Comparison of ENCODE assay signal across 8 cellular contexts in genomic region chr9:91131433-91131839, GRCh38.
DNase-seq lines count a peak whose midpoint lies in the region; ATAC-seq and TF ChIP-seq lines count a peak whose summit lies in the region.

No MANE protein-coding gene starts in this region.

- H3K79me2 ChIP-seq in fibroblast of lung (ENCODE audit: control insufficient read depth, insufficient read depth, low read length), result no peaks in the 10 kb centered on the region

- peak overlapping the region; percentile 96 for H3K27ac ChIP-seq in fibroblast of lung (ENCODE audit: insufficient read depth, low read length)

- no peaks in the 10 kb centered on the region for H3K9me3 ChIP-seq in fibroblast of lung (ENCODE audit: control insufficient read depth, insufficient read depth, low read depth, low read length)

- peaks cover 12% of the 10 kb centered on the region for H3K27me3 Mint-ChIP-seq in nephron progenitor cell (ENCODE audit: low read depth, poor library complexity)

- peaks cover 15% of the 10 kb centered on the region for H3K4me1 ChIP-seq in fibroblast of lung (ENCODE audit: control insufficient read depth, extremely low read depth, insufficient read depth, low read length)

- H3K36me3 ChIP-seq in fibroblast of lung (ENCODE audit: control insufficient read depth, insufficient read depth, low read length), result no peaks in the 10 kb centered on the region

- H3K9me3 Mint-ChIP-seq in nephron progenitor cell, result peaks cover 7% of the 10 kb centered on the region

- H3K4me2 ChIP-seq in fibroblast of lung (ENCODE audit: extremely low read depth, insufficient read depth, low read length), result peak overlapping the region; percentile 66

- peak overlapping the region; percentile 48 for H3K9ac ChIP-seq in fibroblast of lung (ENCODE audit: insufficient read depth, low read length)

- DNase-seq in CD1c-positive myeloid dendritic cell (ENCODE audit: extremely low spot score) (peak; percentile 62), fibroblast of lung (ENCODE audit: low read depth in 2 of 2) (peak; percentile 96 to 100), nephron progenitor cell (no peak), NCI-H2171 (lab: John Stamatoyannopoulos, UW) (no peak)
- peak; percentile 17 to 34 for DNase-seq in activated CD4-positive, alpha-beta T cell treated with anti-CD3 and anti-CD28 coated beads, Interleukin-2, amount 50 U/mL, for 4 hours
- peak; percentile 42 to 48 for DNase-seq in stimulated activated CD4-positive, alpha-beta T cell treated with anti-CD3 and anti-CD28 coated beads, Interleukin-4, amount 100 ng/mL, for 4 hours

- H3K27ac Mint-ChIP-seq in nephron progenitor cell, result no peak overlapping the region

- H2AFZ ChIP-seq in fibroblast of lung (ENCODE audit: low read length), result no peak overlapping the region

- H3K4me3 Mint-ChIP-seq in nephron progenitor cell, result no peak overlapping the region

- ATAC-seq in HG03442 (IDR thresholded peaks at IDR 0.05; ENCODE audit: unreplicated experiment) (peak; percentile 57), GM18858 (IDR thresholded peaks at IDR 0.05; ENCODE audit: unreplicated experiment) (no peak)

- no peak for TF ChIP-seq CTCF in fibroblast of lung (conservative IDR thresholded peaks at IDR 0.05 in 1 of 2, IDR thresholded peaks at IDR 0.05 in 1 of 2; ENCODE audit: low read depth in 1 of 2, low read length in 2 of 2)
- TF ChIP-seq CTCF in nephron progenitor cell (IDR thresholded peaks at IDR 0.05), result no peak

- no peaks in the 10 kb centered on the region for H4K20me1 ChIP-seq in fibroblast of lung (ENCODE audit: control insufficient read depth, extremely low read depth, insufficient read depth, low read length)

- no peaks in the 10 kb centered on the region for H3K27me3 ChIP-seq in fibroblast of lung (ENCODE audit: control insufficient read depth, insufficient read depth, low read length)

- no peaks in the 10 kb centered on the region for H3K36me3 Mint-ChIP-seq in nephron progenitor cell (ENCODE audit: low read depth)

- H3K4me3 ChIP-seq in fibroblast of lung (replicated peaks in 1 of 4; ENCODE audit: control extremely low read depth in 1 of 4, insufficient read depth in 1 of 4, low read depth in 3 of 4, low read length in 4 of 4), result no peak overlapping the region

- no peaks in the 10 kb centered on the region for H3K4me1 Mint-ChIP-seq in nephron progenitor cell

Comparison
In these comparisons a context has a peak if more than half of its experiments do, and no peak if none do; other contexts are left out.
1. DNase-seq: peak in CD1c-positive myeloid dendritic cell (single experiment), activated CD4-positive, alpha-beta T cell treated with anti-CD3 and anti-CD28 coated beads, Interleukin-2, amount 50 U/mL, for 4 hours (2 of 2), fibroblast of lung (2 of 2) and stimulated activated CD4-positive, alpha-beta T cell treated with anti-CD3 and anti-CD28 coated beads, Interleukin-4, amount 100 ng/mL, for 4 hours (2 of 2); none in nephron progenitor cell (single experiment) and NCI-H2171 (single experiment).